In genomic region chr19:10991521-10992081, GRCh38 we compare ENCODE assay signal across 1 cellular context.
TF ChIP-seq lines count a peak whose summit lies in the region.

No MANE protein-coding gene starts in this region.

TF ChIP-seq in GM12878, 131 proteins besides CTCF, POLR2A, EP300 and RAD21:
- TF ChIP-seq USF2 (IDR thresholded peaks at IDR 0.05; ENCODE audit: borderline replicate concordance, low read depth, low read length), result no peak
- TF ChIP-seq NBN (IDR thresholded peaks at IDR 0.05), result no peak
- no peak for TF ChIP-seq MTA3 (IDR thresholded peaks at IDR 0.05; ENCODE audit: borderline replicate concordance, low read length)
- no peak for TF ChIP-seq STAT1 (conservative IDR thresholded peaks at IDR 0.05)
- TF ChIP-seq NFIC (IDR thresholded peaks at IDR 0.05; ENCODE audit: low read depth, low read length), result no peak
